ENCODE assay signal across 21 cellular contexts in genomic region chr2:25504266-25504665, GRCh38.
DNase-seq lines count a peak whose midpoint lies in the region; ATAC-seq, FAIRE-seq and TF ChIP-seq lines count a peak whose summit lies in the region.
"Had no signal": no experiment of that assay in that cellular context is flagged by ENCODE, and none has a peak within 500 bp of the region (broad histone marks: within the 10 kb centered on the region; RNA-seq: fewer than 3 reads in every experiment).

No MANE protein-coding gene starts in this region.

- H3K4me3 ChIP-seq in HepG2 (replicated peaks in 1 of 3; ENCODE audit: insufficient read depth in 1 of 3, low read depth in 2 of 3, low read length in 3 of 3) (no peak overlapping the region), right lobe of liver (no peak overlapping the region), K562 (no peak overlapping the region), gastrocnemius medialis (no peak overlapping the region)
- H3K4me3 ChIP-seq: A549, HAP-1 had no signal

- H3K9me1 ChIP-seq in K562 (ENCODE audit: control insufficient read depth, insufficient read depth, low read length), result no peaks in the 10 kb centered on the region

- H4K20me1 ChIP-seq in HepG2 (ENCODE audit: insufficient read depth, low read length) (no peaks in the 10 kb centered on the region), K562 (replicated peaks; ENCODE audit: control insufficient read depth, insufficient read depth, low read length) (no peaks in the 10 kb centered on the region)

- no peaks in the 10 kb centered on the region for H3K9me3 ChIP-seq in HepG2 (ENCODE audit: low read length)
- H3K9me3 ChIP-seq in right lobe of liver, result no peaks in the 10 kb centered on the region
- H3K9me3 ChIP-seq in K562 (replicated peaks; ENCODE audit: control insufficient read depth, insufficient read depth, low read depth, low read length), result no peaks in the 10 kb centered on the region
- H3K9me3 ChIP-seq in gastrocnemius medialis, result no peaks in the 10 kb centered on the region
- H3K9me3 ChIP-seq: A549, HAP-1 had no signal

- TF ChIP-seq POLR2A in HepG2 (IDR thresholded peaks at IDR 0.05; ENCODE audit: insufficient read depth in 1 of 2, low read depth in 2 of 2, low read length in 2 of 2), result no peak
- no peak for TF ChIP-seq POLR2A in right lobe of liver (IDR thresholded peaks at IDR 0.05)
- TF ChIP-seq POLR2A in K562 (conservative IDR thresholded peaks at IDR 0.05), result no peak
- TF ChIP-seq POLR2A in gastrocnemius medialis (IDR thresholded peaks at IDR 0.05), result no peak

- no peak for ATAC-seq in HepG2
- ATAC-seq in right lobe of liver, result no peak
- no peak for ATAC-seq in WTC11
- ATAC-seq in K562, result no peak
- ATAC-seq in T-cell (replicated peaks in 1 of 4), result no peak
- no peak for ATAC-seq in gastrocnemius medialis

- in situ Hi-C loops in HepG2 (cut with HindIII; ENCODE audit: extremely low pct_ligation_motif_present, low pct_unique_long_range_greater_than_20kb) (no loop called here), K562 (cut with MboI) (no loop called here), gastrocnemius medialis (cut with MboI; ENCODE audit: low sequenced_read_pairs in 4 of 4) (no loop called here)

- H3K9me3 Mint-ChIP-seq in WTC11 (no peaks in the 10 kb centered on the region), T-cell (no peaks in the 10 kb centered on the region)

- POLR2A ChIA-PET in HepG2 (lab: Yijun Ruan, JAX), result no interaction called here
- POLR2A ChIA-PET in WTC11 (lab: Charles Lee), result no interaction called here
- POLR2A ChIA-PET in K562 (lab: Yijun Ruan, JAX), result no interaction called here
- POLR2A ChIA-PET in T-cell (lab: Charles Lee), result no interaction called here

- TF ChIP-seq RAD21 in HepG2 (CRISPR knock-in tag; IDR thresholded peaks at IDR 0.05) (no peak), K562 (CRISPR knock-in tag; conservative IDR thresholded peaks at IDR 0.05 in 1 of 2, IDR thresholded peaks at IDR 0.05 in 1 of 2) (no peak)

- intact Hi-C loops in HepG2 (cut with micrococcal nuclease; ENCODE audit: unreplicated experiment) (no loop called here), right lobe of liver (cut with DNase I) (no loop called here), K562 (cut with micrococcal nuclease) (no loop called here), gastrocnemius medialis (cut with DNase I; ENCODE audit: low total_unique reads) (no loop called here)

- TF ChIP-seq EP300 in HepG2 (IDR thresholded peaks at IDR 0.05; ENCODE audit: low read depth in 2 of 2, low read length in 2 of 2), result no peak
- TF ChIP-seq EP300 in HepG2 (CRISPR knock-in tag; IDR thresholded peaks at IDR 0.05; ENCODE audit: borderline replicate concordance), result no peak
- TF ChIP-seq EP300 in K562 (IDR thresholded peaks at IDR 0.05; ENCODE audit: low read length), result no peak

- no peaks in the 10 kb centered on the region for H3K4me1 ChIP-seq in HepG2 (ENCODE audit: insufficient read depth, low read length)
- no peaks in the 10 kb centered on the region for H3K4me1 ChIP-seq in right lobe of liver
- H3K4me1 ChIP-seq in K562 (replicated peaks in 1 of 2; ENCODE audit: control insufficient read depth in 2 of 2, insufficient read depth in 2 of 2, low read length in 2 of 2), result no peaks in the 10 kb centered on the region
- H3K4me1 ChIP-seq in gastrocnemius medialis, result no peaks in the 10 kb centered on the region
- H3K4me1 ChIP-seq: HAP-1 had no signal

- H3K36me3 Mint-ChIP-seq in WTC11, result no peaks in the 10 kb centered on the region
- peaks cover 6% of the 10 kb centered on the region for H3K36me3 Mint-ChIP-seq in T-cell

- H3K9ac ChIP-seq in HepG2 (ENCODE audit: insufficient read depth, low read depth, low read length) (no peak overlapping the region), K562 (ENCODE audit: insufficient read depth in 1 of 2, low read depth in 2 of 2, low read length in 2 of 2) (no peak overlapping the region)

- BruUV-seq in HepG2 (replicated peaks; lab: Mats Ljungman, UMichigan) (no TSS peak), K562 (replicated peaks; lab: Mats Ljungman, UMichigan) (no TSS peak)

- CTCF ChIA-PET in HepG2 (lab: Yijun Ruan, JAX; ENCODE audit: low intra/inter-chr PET ratio, low total read pairs), result no interaction called here
- CTCF ChIA-PET in WTC11 (lab: Charles Lee), result no interaction called here
- CTCF ChIA-PET in K562 (lab: Yijun Ruan, JAX; ENCODE audit: low intra/inter-chr PET ratio), result no interaction called here
- CTCF ChIA-PET in T-cell (lab: Charles Lee), result no interaction called here

- no peaks in the 10 kb centered on the region for H3K27me3 ChIP-seq in HepG2 (ENCODE audit: control insufficient read depth in 1 of 2, insufficient read depth in 2 of 2, low read length in 2 of 2)
- H3K27me3 ChIP-seq in right lobe of liver, result no peaks in the 10 kb centered on the region
- H3K27me3 ChIP-seq in K562 (ENCODE audit: control insufficient read depth in 2 of 2, insufficient read depth in 2 of 2, low read length in 2 of 2), result peaks cover 2 to 4% of the 10 kb centered on the region in 2 experiments; a peak in 1 of 5 replicates
- H3K27me3 ChIP-seq in gastrocnemius medialis, result no peaks in the 10 kb centered on the region

- WGBS in HepG2 (ENCODE audit: low lambda C conversion rate), result 94% methylated on average over 2 of the region's 2 CpGs
- WGBS in right lobe of liver (ENCODE audit: insufficient coverage, low coverage, low lambda C conversion rate, missing lambda C conversion rate), result 100% methylated on average over 2 of the region's 2 CpGs
- WGBS in K562 (ENCODE audit: insufficient coverage, low coverage, missing lambda C conversion rate), result 6% methylated on average over 2 of the region's 2 CpGs

- H3K79me2 ChIP-seq in HepG2 (ENCODE audit: insufficient read depth, low read length) (no peaks in the 10 kb centered on the region), K562 (ENCODE audit: control insufficient read depth, insufficient read depth, low read length) (no peaks in the 10 kb centered on the region)

- H3K27me3 Mint-ChIP-seq in WTC11 (ENCODE audit: low read depth), result no peaks in the 10 kb centered on the region
- no peaks in the 10 kb centered on the region for H3K27me3 Mint-ChIP-seq in T-cell
- H3K27me3 Mint-ChIP-seq: CD4-positive, alpha-beta memory T cell had no signal

- H3K4me3 Mint-ChIP-seq in WTC11 (no peak overlapping the region), T-cell (no peak overlapping the region)
- H3K4me3 Mint-ChIP-seq: CD4-positive, alpha-beta memory T cell had no signal

- H2AFZ ChIP-seq in HepG2 (ENCODE audit: low read length), result no peak overlapping the region
- H2AFZ ChIP-seq in K562 (ENCODE audit: low read depth, low read length), result no peak overlapping the region

- H3K27ac ChIP-seq in HepG2 (ENCODE audit: extremely low read length, insufficient read depth, low read length) (no peak overlapping the region), right lobe of liver (no peak overlapping the region), K562 (ENCODE audit: extremely low read depth, low read depth, low read length) (no peak overlapping the region), gastrocnemius medialis (no peak overlapping the region)
- H3K27ac ChIP-seq: A549 had no signal

- no peak overlapping the region for H3K4me2 ChIP-seq in HepG2 (ENCODE audit: low read depth, low read length)
- H3K4me2 ChIP-seq in K562 (ENCODE audit: insufficient read depth, low read length), result no peak overlapping the region
- H3K4me2 ChIP-seq: A549 had no signal

- H3K27ac Mint-ChIP-seq in WTC11 (no peak overlapping the region), T-cell (no peak overlapping the region)

- H3K4me1 Mint-ChIP-seq in WTC11, result no peaks in the 10 kb centered on the region
- H3K4me1 Mint-ChIP-seq in T-cell, result no peaks in the 10 kb centered on the region

- TF ChIP-seq CTCF in HepG2 (CRISPR knock-in tag; IDR thresholded peaks at IDR 0.05) (no peak), right lobe of liver (IDR thresholded peaks at IDR 0.05) (no peak), WTC11 (IDR thresholded peaks at IDR 0.05) (no peak), K562 (IDR thresholded peaks at IDR 0.05 in 2 of 3, conservative IDR thresholded peaks at IDR 0.05 in 1 of 3; ENCODE audit: insufficient read depth in 2 of 3, low read depth in 1 of 3, low read length in 3 of 3) (no peak), gastrocnemius medialis (IDR thresholded peaks at IDR 0.05 in 4 of 5, conservative IDR thresholded peaks at IDR 0.05 in 1 of 5) (no peak)

- DNase-seq in HepG2 (ENCODE audit: low spot score) (no peak), right lobe of liver (no peak), WTC11 (ENCODE audit: low spot score) (no peak), K562 (ENCODE audit: extremely low read depth in 1 of 4, low spot score in 3 of 4) (no peak), T-cell (no peak), T-helper 2 cell (no peak), gastrocnemius medialis (no peak)
- DNase-seq: 8988T; ACHN; AML-193; C1 segment of cervical spinal cord; Calu3; CD4-positive, alpha-beta memory T cell; COR-L47; DMS53; DND-41; GOT3 had no signal

- H3K36me3 ChIP-seq in HepG2 (replicated peaks in 1 of 2; ENCODE audit: control insufficient read depth in 1 of 2, insufficient read depth in 2 of 2, low read length in 2 of 2) (no peaks in the 10 kb centered on the region), right lobe of liver (no peaks in the 10 kb centered on the region), K562 (ENCODE audit: control insufficient read depth, insufficient read depth, low read length) (no peaks in the 10 kb centered on the region), gastrocnemius medialis (no peaks in the 10 kb centered on the region)
- H3K36me3 ChIP-seq: HAP-1 had no signal

- FAIRE-seq in HepG2 (lab: Jason Lieb, UNC), result no peak
- no peak for FAIRE-seq in K562 (lab: Jason Lieb, UNC)
- FAIRE-seq: A549, G401.6, H54 had no signal

TF ChIP-seq in K562, 482 proteins besides CTCF, POLR2A, EP300 and RAD21 (continues in another document):
- no peak for TF ChIP-seq SMC3 (conservative IDR thresholded peaks at IDR 0.05; ENCODE audit: insufficient read depth, low read depth, low read length)
- TF ChIP-seq CBFA2T2 (conservative IDR thresholded peaks at IDR 0.05), result no peak
- TF ChIP-seq ZNF184 (CRISPR knock-in tag; IDR thresholded peaks at IDR 0.05), result no peak
- TF ChIP-seq TSC22D4 (tag; IDR thresholded peaks at IDR 0.05), result 0 out of 2 replicates have a peak, but pooled peaks have one; percentile 59
- no peak for TF ChIP-seq IRF1 (CRISPR knock-in tag; IDR thresholded peaks at IDR 0.05; ENCODE audit: borderline replicate concordance)

Comparison
In these comparisons a context has a peak if more than half of its experiments do, and no peak if none do; other contexts are left out.
1. Of the 241 proteins assayed by ChIP-seq in both HepG2 and K562: peak only in HepG2: NFRKB; only in K562: GATAD2A and HBP1; in both: ZNF512; in neither: 232; mixed calls (peak in some experiments, not most) for 5.